1 cellular context compared by ENCODE assay signal in the genomic region with DNA sequence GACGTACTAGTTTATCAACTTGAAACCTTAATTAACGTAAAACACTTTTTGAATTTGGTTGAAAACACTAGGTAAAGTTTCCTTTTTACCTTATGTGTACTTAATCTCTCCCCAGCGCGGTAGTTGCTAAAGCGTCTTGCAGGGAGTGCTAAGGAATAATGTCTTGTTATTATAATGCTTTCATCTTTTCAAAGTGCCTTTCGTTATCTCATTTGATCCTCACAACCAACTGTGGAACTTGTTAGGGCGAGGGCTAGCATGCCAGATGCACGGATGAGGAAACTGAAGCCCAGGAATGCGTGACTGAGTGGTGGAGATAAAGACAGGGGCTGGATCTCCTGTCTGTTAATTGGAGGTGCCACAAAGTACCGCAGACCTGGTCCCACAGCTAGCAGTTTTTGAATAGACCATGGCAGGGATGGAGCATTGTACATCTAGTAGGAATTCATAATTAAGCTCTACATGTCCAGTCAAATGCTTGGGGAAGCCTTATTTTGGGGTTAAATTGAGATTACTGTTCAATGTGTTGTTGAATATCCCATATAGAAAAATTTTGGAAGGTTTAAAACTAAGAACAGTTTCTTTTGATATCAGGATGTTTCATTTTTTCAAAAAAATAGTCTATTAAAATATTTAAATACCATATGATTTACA.
A peak's percentile ranks its signal among the peaks of the same experiment; 100 is the strongest.
TF ChIP-seq lines count a peak whose summit lies in the region.

No MANE protein-coding gene starts in this region.

TF ChIP-seq in K562, 482 proteins besides CTCF, POLR2A, EP300 and RAD21 (continued from another document and continues in another):
- TF ChIP-seq, protein P1, sequence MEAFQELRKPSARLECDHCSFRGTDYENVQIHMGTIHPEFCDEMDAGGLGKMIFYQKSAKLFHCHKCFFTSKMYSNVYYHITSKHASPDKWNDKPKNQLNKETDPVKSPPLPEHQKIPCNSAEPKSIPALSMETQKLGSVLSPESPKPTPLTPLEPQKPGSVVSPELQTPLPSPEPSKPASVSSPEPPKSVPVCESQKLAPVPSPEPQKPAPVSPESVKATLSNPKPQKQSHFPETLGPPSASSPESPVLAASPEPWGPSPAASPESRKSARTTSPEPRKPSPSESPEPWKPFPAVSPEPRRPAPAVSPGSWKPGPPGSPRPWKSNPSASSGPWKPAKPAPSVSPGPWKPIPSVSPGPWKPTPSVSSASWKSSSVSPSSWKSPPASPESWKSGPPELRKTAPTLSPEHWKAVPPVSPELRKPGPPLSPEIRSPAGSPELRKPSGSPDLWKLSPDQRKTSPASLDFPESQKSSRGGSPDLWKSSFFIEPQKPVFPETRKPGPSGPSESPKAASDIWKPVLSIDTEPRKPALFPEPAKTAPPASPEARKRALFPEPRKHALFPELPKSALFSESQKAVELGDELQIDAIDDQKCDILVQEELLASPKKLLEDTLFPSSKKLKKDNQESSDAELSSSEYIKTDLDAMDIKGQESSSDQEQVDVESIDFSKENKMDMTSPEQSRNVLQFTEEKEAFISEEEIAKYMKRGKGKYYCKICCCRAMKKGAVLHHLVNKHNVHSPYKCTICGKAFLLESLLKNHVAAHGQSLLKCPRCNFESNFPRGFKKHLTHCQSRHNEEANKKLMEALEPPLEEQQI (IDR thresholded peaks at IDR 0.05) = peak; percentile 84; the same call in 1 of the 2 replicates
- TF ChIP-seq NEUROD1 (IDR thresholded peaks at IDR 0.05; ENCODE audit: borderline replicate concordance, low read depth, low read length, partially characterized antibody) (peak; percentile 67), ZZZ3 (IDR thresholded peaks at IDR 0.05) (no peak), KDM2B (CRISPR knock-in tag; IDR thresholded peaks at IDR 0.05) (no peak), ZNF77 (CRISPR knock-in tag; IDR thresholded peaks at IDR 0.05) (no peak), ZKSCAN1 (IDR thresholded peaks at IDR 0.05; ENCODE audit: low read depth, low read length) (0 out of 2 replicates have a peak, but pooled peaks have one; percentile 52), ZC3H11A (IDR thresholded peaks at IDR 0.05; ENCODE audit: low read depth, low read length) (no peak), CBX3 (IDR thresholded peaks at IDR 0.05; ENCODE audit: borderline replicate concordance in 1 of 2, low read length in 2 of 2) (peak in 1 of 2 experiments; percentile 88; a peak in 1 of 3 replicates), MXD1 (CRISPR knock-in tag; IDR thresholded peaks at IDR 0.05; ENCODE audit: borderline replicate concordance, poor library complexity, severe bottlenecking) (no peak), RUNX1 (IDR thresholded peaks at IDR 0.05; ENCODE audit: low read depth) (no peak), HEY1 (CRISPR knock-in tag; IDR thresholded peaks at IDR 0.05; ENCODE audit: borderline replicate concordance) (no peak), MIER1 (IDR thresholded peaks at IDR 0.05; ENCODE audit: low read depth) (no peak), ZNF239 (CRISPR knock-in tag; IDR thresholded peaks at IDR 0.05) (no peak), STAT5A (IDR thresholded peaks at IDR 0.05; ENCODE audit: borderline replicate concordance, low read length) (peak; percentile 89), ILK (tag; IDR thresholded peaks at IDR 0.05; ENCODE audit: borderline replicate concordance, low read depth) (no peak), SPI1 (IDR thresholded peaks at IDR 0.05; ENCODE audit: borderline replicate concordance, low read depth, low read length) (no peak), ZNF740 (CRISPR knock-in tag; IDR thresholded peaks at IDR 0.05) (no peak), ZNF740 (tag; IDR thresholded peaks at IDR 0.05) (no peak), TEAD4 (IDR thresholded peaks at IDR 0.05; ENCODE audit: low read length) (peak; percentile 99), TEAD4 (CRISPR knock-in tag; IDR thresholded peaks at IDR 0.05; ENCODE audit: borderline replicate concordance) (peak; percentile 81; the same call in 1 of the 2 replicates), GABPB2 (CRISPR knock-in tag; conservative IDR thresholded peaks at IDR 0.05) (no peak), MAZ (CRISPR knock-in tag; conservative IDR thresholded peaks at IDR 0.05 in 1 of 2, IDR thresholded peaks at IDR 0.05 in 1 of 2) (0 out of 4 replicates have a peak, but pooled peaks of 1 of the 2 experiments have one; percentile 3), ZNF263 (CRISPR knock-in tag; IDR thresholded peaks at IDR 0.05; ENCODE audit: borderline replicate concordance) (no peak), ETS2 (tag; IDR thresholded peaks at IDR 0.05; ENCODE audit: borderline replicate concordance, poor library complexity, severe bottlenecking) (no peak), ZFP91 (CRISPR knock-in tag; IDR thresholded peaks at IDR 0.05) (no peak), PPARD (CRISPR knock-in tag; IDR thresholded peaks at IDR 0.05) (no peak), NCOA2 (IDR thresholded peaks at IDR 0.05; ENCODE audit: partially characterized antibody in 2 of 2) (no peak), CHCHD3 (CRISPR knock-in tag; IDR thresholded peaks at IDR 0.05) (no peak), GATA2 (CRISPR knock-in tag; IDR thresholded peaks at IDR 0.05) (peak; percentile 90), ZNF766 (CRISPR knock-in tag; conservative IDR thresholded peaks at IDR 0.05) (no peak), NFRKB (IDR thresholded peaks at IDR 0.05; ENCODE audit: low read depth) (no peak), RBM34 (IDR thresholded peaks at IDR 0.05; ENCODE audit: borderline replicate concordance, insufficient read depth, low read length) (no peak), TBL1XR1 (IDR thresholded peaks at IDR 0.05; ENCODE audit: low read length in 2 of 2) (peak; percentile 60 to 86; a peak in 3 of 4 replicates), ZNF197 (CRISPR knock-in tag; IDR thresholded peaks at IDR 0.05; ENCODE audit: low read depth) (no peak), ILF3 (IDR thresholded peaks at IDR 0.05; ENCODE audit: borderline replicate concordance) (no peak), CREB3 (tag; conservative IDR thresholded peaks at IDR 0.05; ENCODE audit: low read depth) (no peak), ZNF347 (CRISPR knock-in tag; IDR thresholded peaks at IDR 0.05; ENCODE audit: low read depth) (no peak), ZNF41 (CRISPR knock-in tag; conservative IDR thresholded peaks at IDR 0.05) (no peak; the same call in 1 of the 2 replicates), IFI16 (CRISPR knock-in tag; IDR thresholded peaks at IDR 0.05) (no peak), KLF13 (tag; IDR thresholded peaks at IDR 0.05; ENCODE audit: borderline replicate concordance, low read depth) (no peak), VEZF1 (CRISPR knock-in tag; IDR thresholded peaks at IDR 0.05) (no peak; the same call in 1 of the 2 replicates), NFYB (IDR thresholded peaks at IDR 0.05; ENCODE audit: extremely low read depth, insufficient read length) (peak; percentile 18)
- TF ChIP-seq, protein P2, sequence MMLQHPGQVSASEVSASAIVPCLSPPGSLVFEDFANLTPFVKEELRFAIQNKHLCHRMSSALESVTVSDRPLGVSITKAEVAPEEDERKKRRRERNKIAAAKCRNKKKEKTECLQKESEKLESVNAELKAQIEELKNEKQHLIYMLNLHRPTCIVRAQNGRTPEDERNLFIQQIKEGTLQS (IDR thresholded peaks at IDR 0.05) = peak; percentile 48; the same call in 1 of the 2 replicates
- TF ChIP-seq, protein P2 (CRISPR knock-in tag; conservative IDR thresholded peaks at IDR 0.05) = no peak
- TF ChIP-seq, protein P3, sequence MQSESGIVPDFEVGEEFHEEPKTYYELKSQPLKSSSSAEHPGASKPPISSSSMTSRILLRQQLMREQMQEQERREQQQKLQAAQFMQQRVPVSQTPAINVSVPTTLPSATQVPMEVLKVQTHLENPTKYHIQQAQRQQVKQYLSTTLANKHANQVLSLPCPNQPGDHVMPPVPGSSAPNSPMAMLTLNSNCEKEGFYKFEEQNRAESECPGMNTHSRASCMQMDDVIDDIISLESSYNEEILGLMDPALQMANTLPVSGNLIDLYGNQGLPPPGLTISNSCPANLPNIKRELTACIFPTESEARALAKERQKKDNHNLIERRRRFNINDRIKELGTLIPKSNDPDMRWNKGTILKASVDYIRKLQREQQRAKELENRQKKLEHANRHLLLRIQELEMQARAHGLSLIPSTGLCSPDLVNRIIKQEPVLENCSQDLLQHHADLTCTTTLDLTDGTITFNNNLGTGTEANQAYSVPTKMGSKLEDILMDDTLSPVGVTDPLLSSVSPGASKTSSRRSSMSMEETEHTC (IDR thresholded peaks at IDR 0.05) = peak; percentile 67
- TF ChIP-seq, protein P4, sequence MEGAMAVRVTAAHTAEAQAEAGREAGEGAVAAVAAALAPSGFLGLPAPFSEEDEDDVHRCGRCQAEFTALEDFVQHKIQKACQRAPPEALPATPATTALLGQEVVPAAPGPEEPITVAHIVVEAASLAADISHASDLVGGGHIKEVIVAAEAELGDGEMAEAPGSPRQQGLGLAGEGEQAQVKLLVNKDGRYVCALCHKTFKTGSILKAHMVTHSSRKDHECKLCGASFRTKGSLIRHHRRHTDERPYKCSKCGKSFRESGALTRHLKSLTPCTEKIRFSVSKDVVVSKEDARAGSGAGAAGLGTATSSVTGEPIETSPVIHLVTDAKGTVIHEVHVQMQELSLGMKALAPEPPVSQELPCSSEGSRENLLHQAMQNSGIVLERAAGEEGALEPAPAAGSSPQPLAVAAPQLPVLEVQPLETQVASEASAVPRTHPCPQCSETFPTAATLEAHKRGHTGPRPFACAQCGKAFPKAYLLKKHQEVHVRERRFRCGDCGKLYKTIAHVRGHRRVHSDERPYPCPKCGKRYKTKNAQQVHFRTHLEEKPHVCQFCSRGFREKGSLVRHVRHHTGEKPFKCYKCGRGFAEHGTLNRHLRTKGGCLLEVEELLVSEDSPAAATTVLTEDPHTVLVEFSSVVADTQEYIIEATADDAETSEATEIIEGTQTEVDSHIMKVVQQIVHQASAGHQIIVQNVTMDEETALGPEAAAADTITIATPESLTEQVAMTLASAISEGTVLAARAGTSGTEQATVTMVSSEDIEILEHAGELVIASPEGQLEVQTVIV (CRISPR knock-in tag; IDR thresholded peaks at IDR 0.05; ENCODE audit: borderline replicate concordance) = no peak
- TF ChIP-seq, protein P5, sequence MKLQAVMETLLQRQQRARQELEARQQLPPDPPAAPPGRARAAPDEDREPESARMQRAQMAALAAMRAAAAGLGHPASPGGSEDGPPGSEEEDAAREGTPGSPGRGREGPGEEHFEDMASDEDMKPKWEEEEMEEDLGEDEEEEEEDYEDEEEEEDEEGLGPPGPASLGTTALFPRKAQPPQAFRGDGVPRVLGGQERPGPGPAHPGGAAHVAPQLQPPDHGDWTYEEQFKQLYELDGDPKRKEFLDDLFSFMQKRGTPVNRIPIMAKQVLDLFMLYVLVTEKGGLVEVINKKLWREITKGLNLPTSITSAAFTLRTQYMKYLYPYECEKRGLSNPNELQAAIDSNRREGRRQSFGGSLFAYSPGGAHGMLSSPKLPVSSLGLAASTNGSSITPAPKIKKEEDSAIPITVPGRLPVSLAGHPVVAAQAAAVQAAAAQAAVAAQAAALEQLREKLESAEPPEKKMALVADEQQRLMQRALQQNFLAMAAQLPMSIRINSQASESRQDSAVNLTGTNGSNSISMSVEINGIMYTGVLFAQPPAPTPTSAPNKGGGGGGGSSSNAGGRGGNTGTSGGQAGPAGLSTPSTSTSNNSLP (IDR thresholded peaks at IDR 0.05; ENCODE audit: borderline replicate concordance, low read depth, low read length) = peak; percentile 82; the same call in 1 of the 2 replicates
